ENCODE assay signal across 15 cellular contexts in the genomic region with DNA sequence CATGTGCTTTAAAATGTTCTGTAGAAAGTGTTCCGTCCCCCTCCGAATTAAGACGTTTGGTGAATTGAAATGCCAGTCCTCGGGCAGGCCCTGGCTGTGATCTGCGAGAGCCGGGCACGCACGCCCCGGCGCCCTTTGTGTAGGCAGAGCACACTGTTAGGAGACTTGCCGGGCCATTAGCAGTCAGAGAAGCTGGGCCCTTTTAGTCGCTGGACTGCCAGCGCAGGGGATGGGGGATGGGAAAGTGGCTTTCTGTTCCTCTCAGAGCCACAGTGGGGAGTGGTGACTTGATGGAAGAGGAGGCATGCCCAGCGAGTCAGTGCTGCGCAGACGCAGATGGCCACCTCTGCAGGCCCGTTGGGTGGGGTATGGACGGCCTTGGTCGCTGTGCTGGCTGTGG. TPM values are rescaled to one million over a fixed set of nuclear protein-coding genes. Genes with fewer than 3 reads are reported as not detected.
DNase-seq lines count a peak whose midpoint lies in the region; ATAC-seq and TF ChIP-seq lines count a peak whose summit lies in the region.
"Had no signal": no experiment of that assay in that cellular context is flagged by ENCODE, and none has a peak within 500 bp of the region (broad histone marks: within the 10 kb centered on the region; RNA-seq: fewer than 3 reads in every experiment).

No MANE protein-coding gene starts in this region.

- H3K9me3 Mint-ChIP-seq in naive B cell (no peaks in the 10 kb centered on the region), progenitor cell of endocrine pancreas (ENCODE audit: low read depth) (no peaks in the 10 kb centered on the region)
- H3K9me3 Mint-ChIP-seq: activated naive CD4-positive, alpha-beta T cell treated with anti-CD3 and anti-CD28 coated beads, Interleukin-2, amount 50 U/mL, for 72 hours; naive thymus-derived CD8-positive, alpha-beta T cell had no signal

- H3K4me3 Mint-ChIP-seq in naive B cell (peak overlapping the region in 5 of 8 donors; percentile 53 to 84 (median 71)), progenitor cell of endocrine pancreas (ENCODE audit: low read depth) (no peak overlapping the region)

- H3K27me3 ChIP-seq in upper lobe of left lung, result peaks cover 0 to 18% (median 9%) of the 10 kb centered on the region in 4 donors

- H3K27ac Mint-ChIP-seq in naive B cell (no peak overlapping the region), progenitor cell of endocrine pancreas (no peak overlapping the region)
- H3K27ac Mint-ChIP-seq: activated naive CD4-positive, alpha-beta T cell treated with anti-CD3 and anti-CD28 coated beads, Interleukin-2, amount 50 U/mL, for 72 hours; naive thymus-derived CD8-positive, alpha-beta T cell had no signal

- H3K4me3 ChIP-seq in upper lobe of left lung, result no peak overlapping the region
- H3K4me3 ChIP-seq in lower leg skin (ENCODE audit: low read depth, poor library complexity, severe bottlenecking), result no peak overlapping the region
- H3K4me3 ChIP-seq: A549 had no signal

- peak overlapping the region in 1 of 4 donors; percentile 21 for H3K27ac ChIP-seq in upper lobe of left lung
- H3K27ac ChIP-seq: A549 had no signal

- ATAC-seq in Right ventricle myocardium inferior (no peak), left cardiac atrium (no peak), naive B cell (ENCODE audit: low read depth in 2 of 2) (no peak), upper lobe of left lung (ENCODE audit: low FRiP score in 2 of 2) (peak in 1 of 2 donors; percentile 32)
- ATAC-seq: A549; activated naive CD4-positive, alpha-beta T cell treated with anti-CD3 and anti-CD28 coated beads, Interleukin-2, amount 50 U/mL, for 72 hours; naive thymus-derived CD8-positive, alpha-beta T cell had no signal

- TF ChIP-seq EP300 in upper lobe of left lung (IDR thresholded peaks at IDR 0.05), result no peak

- H3K27me3 Mint-ChIP-seq in naive B cell (peaks cover 12 to 40% (median 23%) of the 10 kb centered on the region in 3 donors), progenitor cell of endocrine pancreas (peaks cover 67% of the 10 kb centered on the region)

- no peaks in the 10 kb centered on the region for H3K9me3 ChIP-seq in upper lobe of left lung
- H3K9me3 ChIP-seq: A549 had no signal

- intact Hi-C loops in Right ventricle myocardium inferior (cut with DNase I) (no loop called here), cardiac septum (cut with DNase I) (loop anchor here (5.0 kb wide), 1 partner anchor 120 kb away; no protein-coding TSS in a partner anchor), left cardiac atrium (cut with DNase I) (no loop called here), lower leg skin (cut with DNase I; ENCODE audit: low total_unique reads) (no loop called here)

- DNase-seq in Right ventricle myocardium inferior (ENCODE audit: missing footprints) (peak; percentile 83), cardiac septum (ENCODE audit: low spot score) (no peak), left cardiac atrium (peak; percentile 56), naive B cell (no peak), upper lobe of left lung (peak; percentile 24 to 70), progenitor cell of endocrine pancreas (ENCODE audit: low spot score, unreplicated experiment) (no peak), lower leg skin (ENCODE audit: low spot score in 2 of 2) (no peak), NCI-H1930 (lab: John Stamatoyannopoulos, UW) (no peak)
- DNase-seq: naive thymus-derived CD8-positive, alpha-beta T cell; NCI-H1417; NCI-H524 treated with DMSO at 0.1 percent for 48 hours; stimulated activated CD4-positive, alpha-beta T cell treated with anti-CD3 and anti-CD28 coated beads, Interleukin-12 subunit alpha, Interleukin-12 subunit beta, amount 100 ng/mL, for 4 hours; trophoblast cell had no signal

- no peaks in the 10 kb centered on the region for H3K36me3 ChIP-seq in upper lobe of left lung

- 81 to 87% methylated on average over 19 of the region's 19 CpGs for WGBS in upper lobe of left lung, 2 donors
- 88 to 96% methylated on average over 19 of the region's 19 CpGs for WGBS in lower leg skin, 2 donors

- peaks cover 16 to 27% (median 21%) of the 10 kb centered on the region in 4 donors for H3K4me1 ChIP-seq in upper lobe of left lung

- TF ChIP-seq POLR2A in upper lobe of left lung (IDR thresholded peaks at IDR 0.05) (no peak), lower leg skin (IDR thresholded peaks at IDR 0.05) (no peak)

- peaks cover 10 to 44% (median 13%) of the 10 kb centered on the region in 3 donors for H3K4me1 Mint-ChIP-seq in naive B cell
- peaks cover 2% of the 10 kb centered on the region for H3K4me1 Mint-ChIP-seq in progenitor cell of endocrine pancreas (ENCODE audit: low read depth)

- H3K36me3 Mint-ChIP-seq in naive B cell (no peaks in the 10 kb centered on the region), progenitor cell of endocrine pancreas (ENCODE audit: insufficient read depth) (no peaks in the 10 kb centered on the region)

- TF ChIP-seq CTCF in upper lobe of left lung (IDR thresholded peaks at IDR 0.05) (no peak), progenitor cell of endocrine pancreas (IDR thresholded peaks at IDR 0.05; ENCODE audit: unreplicated experiment) (no peak), lower leg skin (IDR thresholded peaks at IDR 0.05) (no peak)

RNA-seq across cellular contexts. Expression of a gene that starts 2.2 kb away (rescaled TPM):
- total RNA-seq in Right ventricle myocardium inferior, result 13.1 TPM
- 7.7 TPM for total RNA-seq in cardiac septum
- total RNA-seq in left cardiac atrium, result 10 to 100 TPM in 1 of 2 donors, 1 to 10 TPM in 1; 7.4 to 10.7 TPM
- polyA plus RNA-seq in naive B cell (ENCODE audit: low read depth in 6 of 6), result under 1 TPM in 2 of 6 donors, not detected in 4; 0.11 TPM
- total RNA-seq in upper lobe of left lung, result under 1 TPM in 5 of 6 donors, not detected in 1; 0.10 to 0.64 (median 0.37) TPM
- total RNA-seq in progenitor cell of endocrine pancreas, result 0.07 TPM in 1 of 2 replicates, not detected in the other
- 1 to 10 TPM in 3 of 4 donors, under 1 TPM in 1; 0.88 to 3.2 (median 2.9) TPM for total RNA-seq in lower leg skin
- polyA plus RNA-seq: naive thymus-derived CD8-positive, alpha-beta T cell had no signal

Comparison
In these comparisons a context has a peak if more than half of its experiments do, and no peak if none do; other contexts are left out.
1. DNase-seq: peak in Right ventricle myocardium inferior (single experiment), left cardiac atrium (single experiment) and upper lobe of left lung (2 of 2); none in cardiac septum (single experiment), naive B cell (single experiment), progenitor cell of endocrine pancreas (single experiment), lower leg skin (0 of 2) and NCI-H1930 (0 of 2).